ENCODE assay signal across 14 cellular contexts in genomic region chr9:95138474-95138873, GRCh38.
DNase-seq lines count a peak whose midpoint lies in the region; ATAC-seq and TF ChIP-seq lines count a peak whose summit lies in the region.
"Had no signal": no experiment of that assay in that cellular context is flagged by ENCODE, and none has a peak within 500 bp of the region (broad histone marks: within the 10 kb centered on the region; RNA-seq: fewer than 3 reads in every experiment).

No MANE protein-coding gene starts in this region.

- H3K27ac ChIP-seq in RWPE1 = no peak overlapping the region
- no peak overlapping the region for H3K27ac ChIP-seq in tibial artery
- H3K27ac ChIP-seq: BLaER1 treated with 17β-estradiol and CSF1 and Interleukin-3, amounts not matched to agents 10 nM and 100 nM; skin epidermis had no signal

- H3K27me3 ChIP-seq in tibial artery = no peaks in the 10 kb centered on the region
- H3K27me3 ChIP-seq: BLaER1 treated with 17β-estradiol and CSF1 and Interleukin-3, amounts not matched to agents 10 nM and 100 nM had no signal

- peak; percentile 85 for DNase-seq in DMS79 (lab: John Stamatoyannopoulos, UW)
- DNase-seq in NCI-H1694 treated with DMSO at 0.1 percent for 48 hours (lab: John Stamatoyannopoulos, UW) = peak; percentile 62
- DNase-seq in RWPE1 (ENCODE audit: low spot score) = peak; percentile 29
- peak; percentile 73 for DNase-seq in islet precursor cell
- no peak for DNase-seq in stimulated activated naive CD8-positive, alpha-beta T cell treated with anti-CD3 and anti-CD28 coated beads, Interleukin-15, Interleukin-2, amounts not matched to agents 100 U/mL and 50 U/mL, for 24 hours
- DNase-seq in tibial artery = no peak
- DNase-seq in NCI-H524 treated with DMSO at 0.1 percent for 48 hours (lab: John Stamatoyannopoulos, UW) = no peak
- DNase-seq: activated T-cell treated with anti-CD3 and anti-CD28 coated beads, Interleukin-2, amount 50 U/mL, for 1 hour; HFFc6; naive B cell; SIG-M5 had no signal

- no peaks in the 10 kb centered on the region for H3K36me3 ChIP-seq in tibial artery

- POLR2A ChIA-PET in RWPE1 (lab: Yijun Ruan, JAX; ENCODE audit: low non-redundant PET) = no interaction called here

- intact Hi-C loops in tibial artery (cut with DNase I; ENCODE audit: low total_unique reads) = no loop called here

- CTCF ChIA-PET in RWPE1 (lab: Yijun Ruan, JAX) = interaction anchor here (0.6 to 1.6 kb wide), 5 partner anchors 104 to 1147 kb away, joined by 3 to 4 read pairs (median 3); no protein-coding TSS in a partner anchor

- no peak for ATAC-seq in stimulated activated naive CD8-positive, alpha-beta T cell treated with anti-CD3 and anti-CD28 coated beads, Interleukin-15, Interleukin-2, amounts not matched to agents 100 U/mL and 50 U/mL, for 24 hours
- no peak for ATAC-seq in GM21619 (IDR thresholded peaks at IDR 0.05; ENCODE audit: unreplicated experiment)

- no peak overlapping the region for H3K4me3 ChIP-seq in tibial artery
- H3K4me3 ChIP-seq: BLaER1 treated with 17β-estradiol and CSF1 and Interleukin-3, amounts not matched to agents 10 nM and 100 nM; skin epidermis had no signal

- H3K4me1 ChIP-seq in tibial artery = peaks cover 0 to 7% (median 0%) of the 10 kb centered on the region in 4 donors

- TF ChIP-seq CTCF in RWPE1 (conservative IDR thresholded peaks at IDR 0.05; ENCODE audit: low read depth) = no peak
- no peak for TF ChIP-seq CTCF in tibial artery (IDR thresholded peaks at IDR 0.05)

- H3K9me3 ChIP-seq in tibial artery = no peaks in the 10 kb centered on the region
- H3K9me3 ChIP-seq: BLaER1 treated with 17β-estradiol and CSF1 and Interleukin-3, amounts not matched to agents 10 nM and 100 nM had no signal

Comparison
In these comparisons a context has a peak if more than half of its experiments do, and no peak if none do; other contexts are left out.
1. DNase-seq: peak in DMS79 (single experiment), NCI-H1694 treated with DMSO at 0.1 percent for 48 hours (single experiment), RWPE1 (single experiment) and islet precursor cell (single experiment); none in stimulated activated naive CD8-positive, alpha-beta T cell treated with anti-CD3 and anti-CD28 coated beads, Interleukin-15, Interleukin-2, amounts not matched to agents 100 U/mL and 50 U/mL, for 24 hours (single experiment), tibial artery (0 of 2) and NCI-H524 treated with DMSO at 0.1 percent for 48 hours (single experiment).